In the genomic region with DNA sequence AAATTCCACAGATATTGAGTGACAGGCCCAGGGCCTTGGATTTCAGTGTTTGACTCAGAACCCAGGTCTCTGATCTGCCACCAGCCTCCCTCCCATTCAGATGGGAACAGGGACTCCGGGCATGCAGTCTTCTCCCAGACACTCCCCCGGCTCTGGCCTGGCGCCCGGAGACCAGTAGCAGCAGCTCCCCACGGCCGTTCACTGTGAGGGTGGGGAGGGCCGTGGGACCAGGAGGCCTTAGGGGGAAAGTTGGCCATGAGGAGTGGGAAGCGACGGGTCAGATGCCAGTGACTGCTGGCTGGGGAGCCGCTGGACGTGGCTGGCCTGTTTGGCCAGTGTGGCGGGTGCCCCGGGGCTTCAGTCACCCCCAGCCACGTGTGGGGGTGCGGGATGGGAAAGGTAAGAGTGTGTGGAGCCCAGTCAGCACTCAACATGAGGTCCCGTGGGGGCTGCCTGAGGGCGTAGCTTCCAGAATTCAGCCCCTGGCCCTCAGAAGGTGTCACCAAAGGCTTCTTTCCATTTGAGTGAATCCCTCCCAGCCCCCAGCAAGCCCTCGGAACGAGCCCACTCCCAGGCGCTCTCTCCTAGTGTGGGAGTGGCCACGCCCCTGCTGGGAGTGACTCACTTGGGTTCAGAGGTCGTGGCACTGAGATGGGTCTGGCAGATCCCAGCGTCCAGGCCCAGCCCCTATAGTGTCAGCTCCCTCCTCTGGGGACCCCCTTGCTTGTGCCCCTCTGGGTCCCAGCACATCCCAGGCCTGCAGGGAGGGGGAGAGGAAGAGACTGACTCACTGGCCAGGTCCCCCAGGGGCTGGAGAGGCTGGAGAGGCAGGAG, we compare ENCODE assay signal across 8 cellular contexts.
DNase-seq lines count a peak whose midpoint lies in the region; ATAC-seq, FAIRE-seq and TF ChIP-seq lines count a peak whose summit lies in the region.

No MANE protein-coding gene starts in this region.

- no peak overlapping the region for H3K4ac ChIP-seq in neuronal stem cell (ENCODE audit: low read length)

- intact Hi-C loops in activated T-helper 1 cell treated with anti-CD3 and anti-CD28 coated beads, Interleukin-12 subunit alpha, Interleukin-12 subunit beta, Interleukin-2, Interleukin-4 antibody, amounts not matched to agents 30 ng/mL and 10 ng/mL and 1 ng/mL, durations not matched to agents 14 hours and 24 hours and 36 hours (cut with micrococcal nuclease) = loop anchor here (1.0 to 10.0 kb wide), 4 partner anchors 9 to 305 kb away; a partner anchor contains a TSS

- TF ChIP-seq CTCF in BE2C (IDR thresholded peaks at IDR 0.05; ENCODE audit: low read depth, low read length) (no peak), foreskin keratinocyte (conservative IDR thresholded peaks at IDR 0.05) (no peak)

- H3K4me2 ChIP-seq in neuronal stem cell (ENCODE audit: insufficient read depth, low read length, poor library complexity, severe bottlenecking) = peak overlapping the region; percentile 69

- peaks cover 33 to 42% (median 39%) of the 10 kb centered on the region in 3 donors for H3K4me1 Mint-ChIP-seq in IgD-negative memory B cell
- H3K4me1 Mint-ChIP-seq in activated T-helper 1 cell treated with anti-CD3 and anti-CD28 coated beads, Interleukin-12 subunit alpha, Interleukin-12 subunit beta, Interleukin-2, Interleukin-4 antibody, amounts not matched to agents 30 ng/mL and 10 ng/mL and 1 ng/mL, durations not matched to agents 14 hours and 24 hours and 36 hours (ENCODE audit: low read depth) = peaks cover 70% of the 10 kb centered on the region

- peak; percentile 31 for ATAC-seq in foreskin keratinocyte
- no peak for ATAC-seq in HG03175 (IDR thresholded peaks at IDR 0.05; ENCODE audit: unreplicated experiment)

- no peaks in the 10 kb centered on the region for H3K9me3 Mint-ChIP-seq in IgD-negative memory B cell
- no peaks in the 10 kb centered on the region for H3K9me3 Mint-ChIP-seq in activated T-helper 1 cell treated with anti-CD3 and anti-CD28 coated beads, Interleukin-12 subunit alpha, Interleukin-12 subunit beta, Interleukin-2, Interleukin-4 antibody, amounts not matched to agents 30 ng/mL and 10 ng/mL and 1 ng/mL, durations not matched to agents 14 hours and 24 hours and 36 hours

- DNase-seq in BE2C = peak; percentile 92
- DNase-seq in activated T-helper 1 cell treated with anti-CD3 and anti-CD28 coated beads, Interleukin-12 subunit alpha, Interleukin-12 subunit beta, Interleukin-2, Interleukin-4 antibody, amounts not matched to agents 30 ng/mL and 10 ng/mL and 1 ng/mL, durations not matched to agents 14 hours and 24 hours and 36 hours (ENCODE audit: low spot score) = no peak
- no peak for DNase-seq in foreskin keratinocyte
- peak; percentile 87 for DNase-seq in neuronal stem cell (ENCODE audit: low spot score)
- peak; percentile 72 for DNase-seq in urothelium cell line (ENCODE audit: low spot score)
- DNase-seq in NCI-H526 treated with DMSO at 0.1 percent for 48 hours (lab: John Stamatoyannopoulos, UW) = no peak

- peak overlapping the region; percentile 48 for H2BK12ac ChIP-seq in neuronal stem cell (ENCODE audit: low read length)

- H3K23ac ChIP-seq in neuronal stem cell (ENCODE audit: low read depth, low read length, poor library complexity) = peak overlapping the region; percentile 62

- no peaks in the 10 kb centered on the region for H3K9me3 ChIP-seq in BE2C
- H3K9me3 ChIP-seq in neuronal stem cell (replicated peaks in 1 of 2; ENCODE audit: control insufficient read depth in 2 of 2, insufficient read depth in 1 of 2, low read depth in 1 of 2, low read length in 2 of 2) = no peaks in the 10 kb centered on the region

- H3K4me3 Mint-ChIP-seq in IgD-negative memory B cell = peak overlapping the region; percentile 95 to 99 (median 98)
- H3K4me3 Mint-ChIP-seq in activated T-helper 1 cell treated with anti-CD3 and anti-CD28 coated beads, Interleukin-12 subunit alpha, Interleukin-12 subunit beta, Interleukin-2, Interleukin-4 antibody, amounts not matched to agents 30 ng/mL and 10 ng/mL and 1 ng/mL, durations not matched to agents 14 hours and 24 hours and 36 hours = peak overlapping the region; percentile 95

- no peak for FAIRE-seq in urothelium cell line (lab: Jason Lieb, UNC)

- no peaks in the 10 kb centered on the region for H3K36me3 Mint-ChIP-seq in IgD-negative memory B cell
- peaks cover 14% of the 10 kb centered on the region for H3K36me3 Mint-ChIP-seq in activated T-helper 1 cell treated with anti-CD3 and anti-CD28 coated beads, Interleukin-12 subunit alpha, Interleukin-12 subunit beta, Interleukin-2, Interleukin-4 antibody, amounts not matched to agents 30 ng/mL and 10 ng/mL and 1 ng/mL, durations not matched to agents 14 hours and 24 hours and 36 hours (ENCODE audit: low read depth)

- no peak overlapping the region for H2AFZ ChIP-seq in neuronal stem cell (ENCODE audit: low read length)

- H3K27ac Mint-ChIP-seq in IgD-negative memory B cell = peak overlapping the region; percentile 79 to 100 (median 90)
- peak overlapping the region; percentile 92 for H3K27ac Mint-ChIP-seq in activated T-helper 1 cell treated with anti-CD3 and anti-CD28 coated beads, Interleukin-12 subunit alpha, Interleukin-12 subunit beta, Interleukin-2, Interleukin-4 antibody, amounts not matched to agents 30 ng/mL and 10 ng/mL and 1 ng/mL, durations not matched to agents 14 hours and 24 hours and 36 hours

- peaks cover 14% of the 10 kb centered on the region for H3K79me1 ChIP-seq in neuronal stem cell (ENCODE audit: low read depth, low read length)

- H3K4me1 ChIP-seq in BE2C = peaks cover 18% of the 10 kb centered on the region
- peaks cover 25% of the 10 kb centered on the region for H3K4me1 ChIP-seq in foreskin keratinocyte
- H3K4me1 ChIP-seq in neuronal stem cell (ENCODE audit: control insufficient read depth in 2 of 2, insufficient read depth in 1 of 2, low read depth in 1 of 2, low read length in 2 of 2) = peaks cover 36 to 48% of the 10 kb centered on the region in 2 donors

- peak overlapping the region; percentile 95 for H4K91ac ChIP-seq in neuronal stem cell (ENCODE audit: low read depth, low read length, poor library complexity)

- H2BK15ac ChIP-seq in neuronal stem cell (ENCODE audit: low read length) = peak overlapping the region; percentile 82

- peak overlapping the region; percentile 99 for H2AK5ac ChIP-seq in neuronal stem cell (ENCODE audit: low read depth, low read length)

- H3K18ac ChIP-seq in neuronal stem cell (ENCODE audit: low read length) = peak overlapping the region; percentile 98

- H4K8ac ChIP-seq in neuronal stem cell (ENCODE audit: low read depth, low read length) = peak overlapping the region; percentile 54

- H3K27ac ChIP-seq in foreskin keratinocyte = peak overlapping the region; percentile 64
- peak overlapping the region; percentile 92 for H3K27ac ChIP-seq in neuronal stem cell (replicated peaks; ENCODE audit: low read length)

- H3K27me3 ChIP-seq in BE2C (no peaks in the 10 kb centered on the region), foreskin keratinocyte (no peaks in the 10 kb centered on the region), neuronal stem cell (ENCODE audit: control insufficient read depth in 3 of 3, insufficient read depth in 3 of 3, low read depth in 1 of 3, low read length in 3 of 3) (no peaks in the 10 kb centered on the region)

- H3K9ac ChIP-seq in neuronal stem cell (ENCODE audit: low read depth, low read length, poor library complexity) = peak overlapping the region; percentile 94

- peak overlapping the region; percentile 86 for H3K14ac ChIP-seq in neuronal stem cell (ENCODE audit: low read length)

- no CpG with 5 or more reads among the region's 23 CpGs for WGBS in neuronal stem cell (ENCODE audit: extremely low coverage in 2 of 2, insufficient read length in 2 of 2, insufficient replicate concordance in 1 of 2), 2 donors

- H2BK5ac ChIP-seq in neuronal stem cell (ENCODE audit: low read length) = peak overlapping the region; percentile 80

- H2BK120ac ChIP-seq in neuronal stem cell (ENCODE audit: low read depth, low read length) = peak overlapping the region; percentile 99

- H3K36me3 ChIP-seq in BE2C (peaks cover 3% of the 10 kb centered on the region; the same call in 1 of the 2 replicates), neuronal stem cell (replicated peaks in 1 of 2; ENCODE audit: control insufficient read depth in 2 of 2, insufficient read depth in 2 of 2, low read length in 2 of 2) (peaks cover 0 to 11% of the 10 kb centered on the region in 2 donors)

- H3K27me3 Mint-ChIP-seq in IgD-negative memory B cell = no peaks in the 10 kb centered on the region
- no peaks in the 10 kb centered on the region for H3K27me3 Mint-ChIP-seq in activated T-helper 1 cell treated with anti-CD3 and anti-CD28 coated beads, Interleukin-12 subunit alpha, Interleukin-12 subunit beta, Interleukin-2, Interleukin-4 antibody, amounts not matched to agents 30 ng/mL and 10 ng/mL and 1 ng/mL, durations not matched to agents 14 hours and 24 hours and 36 hours (ENCODE audit: insufficient read depth)

- H3K4me3 ChIP-seq in BE2C (ENCODE audit: low read depth, low read length) (peak overlapping the region; percentile 93), neuronal stem cell (ENCODE audit: low read length in 2 of 2) (peak overlapping the region; percentile 70 to 75)

Comparison
In these comparisons a context has a peak if more than half of its experiments do, and no peak if none do; other contexts are left out.
1. DNase-seq: peak in BE2C (single experiment), neuronal stem cell (single experiment) and urothelium cell line (single experiment); none in activated T-helper 1 cell treated with anti-CD3 and anti-CD28 coated beads, Interleukin-12 subunit alpha, Interleukin-12 subunit beta, Interleukin-2, Interleukin-4 antibody, amounts not matched to agents 30 ng/mL and 10 ng/mL and 1 ng/mL, durations not matched to agents 14 hours and 24 hours and 36 hours (single experiment), foreskin keratinocyte (0 of 2) and NCI-H526 treated with DMSO at 0.1 percent for 48 hours (single experiment).